Comparison of ENCODE assay signal across 3 cellular contexts in the genomic region with DNA sequence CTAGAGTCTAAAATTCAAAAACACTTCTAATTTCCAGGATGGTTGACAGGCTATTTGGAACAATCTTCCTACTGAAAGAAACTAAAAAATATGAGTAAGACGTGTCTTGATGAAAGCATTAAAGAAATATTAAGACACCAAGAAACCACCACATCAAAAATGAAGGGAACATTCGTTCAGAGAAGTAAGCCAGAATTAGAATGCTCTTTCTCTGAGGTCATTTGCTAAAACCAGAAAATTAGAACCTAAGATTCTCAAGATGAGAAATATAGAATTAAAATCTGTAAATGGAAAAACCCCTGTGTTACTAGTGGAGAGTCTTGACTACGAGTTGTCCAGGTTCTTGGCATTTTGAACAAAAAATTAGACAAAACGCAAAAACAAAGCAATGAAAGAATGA.
TF ChIP-seq lines count a peak whose summit lies in the region.

No MANE protein-coding gene starts in this region.

TF ChIP-seq in SK-N-SH, 30 proteins besides CTCF, POLR2A, EP300 and RAD21:
- TF ChIP-seq SMC3 (IDR thresholded peaks at IDR 0.05; ENCODE audit: low read depth, low read length) (no peak), EZH2phosphoT487 (IDR thresholded peaks at IDR 0.05; ENCODE audit: borderline replicate concordance, low read depth) (no peak), TCF12 (IDR thresholded peaks at IDR 0.05) (no peak), MXI1 (IDR thresholded peaks at IDR 0.05; ENCODE audit: low read depth, low read length) (no peak), YY1 (IDR thresholded peaks at IDR 0.05; ENCODE audit: low read depth) (no peak), NRF1 (IDR thresholded peaks at IDR 0.05; ENCODE audit: low read depth, low read length) (no peak), TAF1 (IDR thresholded peaks at IDR 0.05; ENCODE audit: borderline replicate concordance, low read depth, low read length) (no peak), FOXM1 (IDR thresholded peaks at IDR 0.05; ENCODE audit: low read depth) (no peak)
- TF ChIP-seq, protein P1, sequence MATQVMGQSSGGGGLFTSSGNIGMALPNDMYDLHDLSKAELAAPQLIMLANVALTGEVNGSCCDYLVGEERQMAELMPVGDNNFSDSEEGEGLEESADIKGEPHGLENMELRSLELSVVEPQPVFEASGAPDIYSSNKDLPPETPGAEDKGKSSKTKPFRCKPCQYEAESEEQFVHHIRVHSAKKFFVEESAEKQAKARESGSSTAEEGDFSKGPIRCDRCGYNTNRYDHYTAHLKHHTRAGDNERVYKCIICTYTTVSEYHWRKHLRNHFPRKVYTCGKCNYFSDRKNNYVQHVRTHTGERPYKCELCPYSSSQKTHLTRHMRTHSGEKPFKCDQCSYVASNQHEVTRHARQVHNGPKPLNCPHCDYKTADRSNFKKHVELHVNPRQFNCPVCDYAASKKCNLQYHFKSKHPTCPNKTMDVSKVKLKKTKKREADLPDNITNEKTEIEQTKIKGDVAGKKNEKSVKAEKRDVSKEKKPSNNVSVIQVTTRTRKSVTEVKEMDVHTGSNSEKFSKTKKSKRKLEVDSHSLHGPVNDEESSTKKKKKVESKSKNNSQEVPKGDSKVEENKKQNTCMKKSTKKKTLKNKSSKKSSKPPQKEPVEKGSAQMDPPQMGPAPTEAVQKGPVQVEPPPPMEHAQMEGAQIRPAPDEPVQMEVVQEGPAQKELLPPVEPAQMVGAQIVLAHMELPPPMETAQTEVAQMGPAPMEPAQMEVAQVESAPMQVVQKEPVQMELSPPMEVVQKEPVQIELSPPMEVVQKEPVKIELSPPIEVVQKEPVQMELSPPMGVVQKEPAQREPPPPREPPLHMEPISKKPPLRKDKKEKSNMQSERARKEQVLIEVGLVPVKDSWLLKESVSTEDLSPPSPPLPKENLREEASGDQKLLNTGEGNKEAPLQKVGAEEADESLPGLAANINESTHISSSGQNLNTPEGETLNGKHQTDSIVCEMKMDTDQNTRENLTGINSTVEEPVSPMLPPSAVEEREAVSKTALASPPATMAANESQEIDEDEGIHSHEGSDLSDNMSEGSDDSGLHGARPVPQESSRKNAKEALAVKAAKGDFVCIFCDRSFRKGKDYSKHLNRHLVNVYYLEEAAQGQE (IDR thresholded peaks at IDR 0.05; ENCODE audit: low read depth, low read length): no peak
- TF ChIP-seq, protein P2, sequence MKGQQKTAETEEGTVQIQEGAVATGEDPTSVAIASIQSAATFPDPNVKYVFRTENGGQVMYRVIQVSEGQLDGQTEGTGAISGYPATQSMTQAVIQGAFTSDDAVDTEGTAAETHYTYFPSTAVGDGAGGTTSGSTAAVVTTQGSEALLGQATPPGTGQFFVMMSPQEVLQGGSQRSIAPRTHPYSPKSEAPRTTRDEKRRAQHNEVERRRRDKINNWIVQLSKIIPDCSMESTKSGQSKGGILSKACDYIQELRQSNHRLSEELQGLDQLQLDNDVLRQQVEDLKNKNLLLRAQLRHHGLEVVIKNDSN (IDR thresholded peaks at IDR 0.05; ENCODE audit: borderline replicate concordance, low read depth): no peak
- TF ChIP-seq, protein P3, sequence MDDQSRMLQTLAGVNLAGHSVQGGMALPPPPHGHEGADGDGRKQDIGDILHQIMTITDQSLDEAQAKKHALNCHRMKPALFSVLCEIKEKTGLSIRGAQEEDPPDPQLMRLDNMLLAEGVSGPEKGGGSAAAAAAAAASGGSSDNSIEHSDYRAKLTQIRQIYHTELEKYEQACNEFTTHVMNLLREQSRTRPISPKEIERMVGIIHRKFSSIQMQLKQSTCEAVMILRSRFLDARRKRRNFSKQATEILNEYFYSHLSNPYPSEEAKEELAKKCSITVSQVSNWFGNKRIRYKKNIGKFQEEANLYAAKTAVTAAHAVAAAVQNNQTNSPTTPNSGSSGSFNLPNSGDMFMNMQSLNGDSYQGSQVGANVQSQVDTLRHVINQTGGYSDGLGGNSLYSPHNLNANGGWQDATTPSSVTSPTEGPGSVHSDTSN (IDR thresholded peaks at IDR 0.05): no peak

TF ChIP-seq in SK-N-SH treated with all-trans-retinoic acid at 6 μM for 48 hours, 23 proteins besides CTCF, POLR2A, EP300 and RAD21:
- TF ChIP-seq OSR1 (CRISPR knock-in tag; IDR thresholded peaks at IDR 0.05) (no peak), ZFP3 (CRISPR knock-in tag; IDR thresholded peaks at IDR 0.05) (no peak), RARB (CRISPR knock-in tag; IDR thresholded peaks at IDR 0.05) (no peak), ARNTL (CRISPR knock-in tag; IDR thresholded peaks at IDR 0.05; ENCODE audit: borderline replicate concordance, low read depth) (no peak), GLIS3 (CRISPR knock-in tag; IDR thresholded peaks at IDR 0.05) (no peak), ZC3H10 (CRISPR knock-in tag; IDR thresholded peaks at IDR 0.05) (no peak), CSDC2 (CRISPR knock-in tag; IDR thresholded peaks at IDR 0.05) (no peak), ZNF70 (CRISPR knock-in tag; IDR thresholded peaks at IDR 0.05) (no peak), ESRRG (CRISPR knock-in tag; IDR thresholded peaks at IDR 0.05) (no peak), ISL1 (CRISPR knock-in tag; IDR thresholded peaks at IDR 0.05) (no peak), TOX (CRISPR knock-in tag; IDR thresholded peaks at IDR 0.05; ENCODE audit: borderline replicate concordance) (no peak), ZFP30 (CRISPR knock-in tag; IDR thresholded peaks at IDR 0.05) (no peak)
- TF ChIP-seq, protein P4, sequence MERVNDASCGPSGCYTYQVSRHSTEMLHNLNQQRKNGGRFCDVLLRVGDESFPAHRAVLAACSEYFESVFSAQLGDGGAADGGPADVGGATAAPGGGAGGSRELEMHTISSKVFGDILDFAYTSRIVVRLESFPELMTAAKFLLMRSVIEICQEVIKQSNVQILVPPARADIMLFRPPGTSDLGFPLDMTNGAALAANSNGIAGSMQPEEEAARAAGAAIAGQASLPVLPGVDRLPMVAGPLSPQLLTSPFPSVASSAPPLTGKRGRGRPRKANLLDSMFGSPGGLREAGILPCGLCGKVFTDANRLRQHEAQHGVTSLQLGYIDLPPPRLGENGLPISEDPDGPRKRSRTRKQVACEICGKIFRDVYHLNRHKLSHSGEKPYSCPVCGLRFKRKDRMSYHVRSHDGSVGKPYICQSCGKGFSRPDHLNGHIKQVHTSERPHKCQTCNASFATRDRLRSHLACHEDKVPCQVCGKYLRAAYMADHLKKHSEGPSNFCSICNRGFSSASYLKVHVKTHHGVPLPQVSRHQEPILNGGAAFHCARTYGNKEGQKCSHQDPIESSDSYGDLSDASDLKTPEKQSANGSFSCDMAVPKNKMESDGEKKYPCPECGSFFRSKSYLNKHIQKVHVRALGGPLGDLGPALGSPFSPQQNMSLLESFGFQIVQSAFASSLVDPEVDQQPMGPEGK (CRISPR knock-in tag; IDR thresholded peaks at IDR 0.05; ENCODE audit: borderline replicate concordance): no peak

TF ChIP-seq in GM12878, 131 proteins besides CTCF, POLR2A, EP300 and RAD21:
- no peak for TF ChIP-seq IKZF1 (conservative IDR thresholded peaks at IDR 0.05)
- TF ChIP-seq MEF2A (IDR thresholded peaks at IDR 0.05; ENCODE audit: insufficient read depth, low read depth, low read length): peak; percentile 50; the same call in 1 of the 2 replicates
- no peak for TF ChIP-seq BACH1 (IDR thresholded peaks at IDR 0.05; ENCODE audit: borderline replicate concordance)
- no peak for TF ChIP-seq TARDBP (IDR thresholded peaks at IDR 0.05; ENCODE audit: borderline replicate concordance)
- TF ChIP-seq TCF7 (IDR thresholded peaks at IDR 0.05; ENCODE audit: borderline replicate concordance): peak; percentile 83; the same call in 1 of the 2 replicates
- TF ChIP-seq, protein P5, sequence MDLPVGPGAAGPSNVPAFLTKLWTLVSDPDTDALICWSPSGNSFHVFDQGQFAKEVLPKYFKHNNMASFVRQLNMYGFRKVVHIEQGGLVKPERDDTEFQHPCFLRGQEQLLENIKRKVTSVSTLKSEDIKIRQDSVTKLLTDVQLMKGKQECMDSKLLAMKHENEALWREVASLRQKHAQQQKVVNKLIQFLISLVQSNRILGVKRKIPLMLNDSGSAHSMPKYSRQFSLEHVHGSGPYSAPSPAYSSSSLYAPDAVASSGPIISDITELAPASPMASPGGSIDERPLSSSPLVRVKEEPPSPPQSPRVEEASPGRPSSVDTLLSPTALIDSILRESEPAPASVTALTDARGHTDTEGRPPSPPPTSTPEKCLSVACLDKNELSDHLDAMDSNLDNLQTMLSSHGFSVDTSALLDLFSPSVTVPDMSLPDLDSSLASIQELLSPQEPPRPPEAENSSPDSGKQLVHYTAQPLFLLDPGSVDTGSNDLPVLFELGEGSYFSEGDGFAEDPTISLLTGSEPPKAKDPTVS (IDR thresholded peaks at IDR 0.05; ENCODE audit: low read depth, low read length): no peak
- TF ChIP-seq NFIC (IDR thresholded peaks at IDR 0.05; ENCODE audit: low read depth, low read length): peak; percentile 78; the same call in 1 of the 2 replicates
- no peak for TF ChIP-seq YY1 (IDR thresholded peaks at IDR 0.05; ENCODE audit: low read depth, low read length)
- no peak for TF ChIP-seq STAT3 (IDR thresholded peaks at IDR 0.05; ENCODE audit: low read depth, low read length)
- TF ChIP-seq IKZF2 (IDR thresholded peaks at IDR 0.05): no peak
- TF ChIP-seq RUNX3 (IDR thresholded peaks at IDR 0.05; ENCODE audit: low read length): peak; percentile 76; the same call in 1 of the 2 replicates
- TF ChIP-seq JUNB (IDR thresholded peaks at IDR 0.05): peak; percentile 60
TF ChIP-seq in GM12878: peak in this region for 5.
